Comparison of ENCODE assay signal across 27 cellular contexts in the genomic region with DNA sequence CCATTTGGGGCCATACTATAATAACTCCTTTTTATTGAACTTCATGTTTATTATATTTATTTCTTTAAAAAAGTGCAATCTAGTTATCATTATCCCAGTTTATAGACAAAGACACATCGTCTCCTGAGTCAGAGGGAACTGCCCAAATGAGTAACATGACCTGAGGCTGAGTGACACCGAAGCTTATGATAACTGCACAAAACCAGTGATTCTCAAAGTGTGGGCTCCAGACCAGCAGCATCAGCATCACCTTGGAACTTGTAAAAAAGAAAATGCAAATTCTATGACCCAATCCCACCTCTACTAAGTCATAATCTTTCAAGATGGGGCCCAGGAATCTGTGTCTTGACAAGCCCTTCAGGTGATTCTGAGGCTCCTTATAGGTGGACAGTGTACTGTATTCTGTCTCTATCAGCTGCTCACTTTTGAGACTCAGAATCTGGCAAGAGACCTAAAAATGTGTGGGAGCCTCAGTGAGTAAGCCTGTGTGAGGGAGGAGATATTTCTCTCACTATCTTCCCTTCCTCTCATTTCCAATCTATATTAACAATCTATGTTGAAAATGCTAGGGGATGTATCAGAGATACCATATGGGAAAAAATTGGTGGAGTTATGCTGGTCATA.
"Had no signal": no experiment of that assay in that cellular context is flagged by ENCODE, and none has a peak within 500 bp of the region (broad histone marks: within the 10 kb centered on the region; RNA-seq: fewer than 3 reads in every experiment).

No MANE protein-coding gene starts in this region.

- FAIRE-seq: endothelial cell of umbilical vein, TTC549 had no signal

- DNase-seq: activated CD4-positive, alpha-beta T cell treated with anti-CD3 and anti-CD28 coated beads, Interleukin-2, amount 10 ng/mL, durations not matched to agents 7 days and 5 days; activated CD4-positive, CD25-positive, alpha-beta regulatory T cell treated with anti-CD3 and anti-CD28 coated beads, Interleukin-2, amount 50 U/mL, for 72 hours; activated CD8-positive, alpha-beta memory T cell treated with anti-CD3 and anti-CD28 coated beads, Interleukin-2, amount 10 ng/mL, durations not matched to agents 7 days and 5 days; activated CD8-positive, alpha-beta T cell treated with anti-CD3 and anti-CD28 coated beads for 36 hours; activated gamma-delta T cell; activated naive CD4-positive, alpha-beta T cell treated with anti-CD3 and anti-CD28 coated beads, Interleukin-2, amount 50 U/mL, for 16 hours; activated naive CD8-positive, alpha-beta T cell treated with anti-CD3 and anti-CD28 coated beads, Interleukin-2, amount 50 U/mL, for 24 hours; activated T-cell treated with anti-CD3 and anti-CD28 coated beads for 4 hours; body of pancreas; central memory CD4-positive, alpha-beta T cell; effector memory CD8-positive, alpha-beta T cell; esophagus squamous epithelium; midbrain; ovary; spleen; stimulated activated CD4-positive, alpha-beta T cell treated with anti-CD3 and anti-CD28 coated beads, Interleukin-4, amount 100 ng/mL, for 1 hour; stimulated activated naive CD4-positive, alpha-beta T cell; T-helper 1 cell; testis; upper lobe of left lung; WERI-Rb-1 had no signal

- H3K4me1 Mint-ChIP-seq: activated CD4-positive, alpha-beta T cell treated with anti-CD3 and anti-CD28 coated beads, Interleukin-2, amount 10 ng/mL, durations not matched to agents 7 days and 5 days; activated CD8-positive, alpha-beta memory T cell treated with anti-CD3 and anti-CD28 coated beads, Interleukin-2, amount 10 ng/mL, durations not matched to agents 7 days and 5 days; activated naive CD8-positive, alpha-beta T cell treated with anti-CD3 and anti-CD28 coated beads, Interleukin-2, amount 50 U/mL, for 24 hours had no signal

- H3K27me3 ChIP-seq: body of pancreas, esophagus squamous epithelium, ovary, right atrium auricular region, spleen, testis, upper lobe of left lung had no signal

- H3K27me3 Mint-ChIP-seq: activated CD4-positive, alpha-beta T cell treated with anti-CD3 and anti-CD28 coated beads, Interleukin-2, amount 10 ng/mL, durations not matched to agents 7 days and 5 days; activated CD8-positive, alpha-beta memory T cell treated with anti-CD3 and anti-CD28 coated beads, Interleukin-2, amount 10 ng/mL, durations not matched to agents 7 days and 5 days; activated CD8-positive, alpha-beta T cell treated with anti-CD3 and anti-CD28 coated beads for 36 hours; effector memory CD8-positive, alpha-beta T cell had no signal

- H3K27ac ChIP-seq: body of pancreas, esophagus squamous epithelium, ovary, prostate gland, right atrium auricular region, spleen, testis, upper lobe of left lung, WERI-Rb-1 had no signal

- H3K36me3 ChIP-seq: esophagus squamous epithelium, ovary, prostate gland, right atrium auricular region, spleen, upper lobe of left lung, WERI-Rb-1 had no signal

- H3K9me3 ChIP-seq: body of pancreas, esophagus squamous epithelium, ovary, prostate gland, testis had no signal

- H3K4me3 Mint-ChIP-seq: activated CD4-positive, alpha-beta T cell treated with anti-CD3 and anti-CD28 coated beads, Interleukin-2, amount 10 ng/mL, durations not matched to agents 7 days and 5 days; activated CD8-positive, alpha-beta memory T cell treated with anti-CD3 and anti-CD28 coated beads, Interleukin-2, amount 10 ng/mL, durations not matched to agents 7 days and 5 days; activated CD8-positive, alpha-beta T cell treated with anti-CD3 and anti-CD28 coated beads for 36 hours; activated naive CD8-positive, alpha-beta T cell treated with anti-CD3 and anti-CD28 coated beads, Interleukin-2, amount 50 U/mL, for 24 hours; activated T-helper 1 cell treated with anti-CD3 and anti-CD28 coated beads, Interleukin-12 subunit alpha, Interleukin-12 subunit beta, Interleukin-2, Interleukin-4 antibody, amounts not matched to agents 30 ng/mL and 10 ng/mL and 1 ng/mL, durations not matched to agents 14 hours and 24 hours and 36 hours; effector memory CD8-positive, alpha-beta T cell; natural killer cell treated with Interleukin-12 subunit alpha and Interleukin-12 subunit beta and Interleukin-15 and Interleukin-18, amount 100 ng/mL, for 72 hours had no signal

- H3K36me3 Mint-ChIP-seq: activated CD8-positive, alpha-beta memory T cell treated with anti-CD3 and anti-CD28 coated beads, Interleukin-2, amount 10 ng/mL, durations not matched to agents 7 days and 5 days had no signal

- H3K27ac Mint-ChIP-seq: activated CD4-positive, alpha-beta T cell treated with anti-CD3 and anti-CD28 coated beads, Interleukin-2, amount 10 ng/mL, durations not matched to agents 7 days and 5 days; activated CD8-positive, alpha-beta memory T cell treated with anti-CD3 and anti-CD28 coated beads, Interleukin-2, amount 10 ng/mL, durations not matched to agents 7 days and 5 days; activated CD8-positive, alpha-beta T cell treated with anti-CD3 and anti-CD28 coated beads for 36 hours; activated naive CD8-positive, alpha-beta T cell treated with anti-CD3 and anti-CD28 coated beads, Interleukin-2, amount 50 U/mL, for 24 hours; activated T-helper 1 cell treated with anti-CD3 and anti-CD28 coated beads, Interleukin-12 subunit alpha, Interleukin-12 subunit beta, Interleukin-2, Interleukin-4 antibody, amounts not matched to agents 30 ng/mL and 10 ng/mL and 1 ng/mL, durations not matched to agents 14 hours and 24 hours and 36 hours; effector memory CD8-positive, alpha-beta T cell; natural killer cell treated with Interleukin-12 subunit alpha and Interleukin-12 subunit beta and Interleukin-15 and Interleukin-18, amount 100 ng/mL, for 72 hours had no signal

- H3K4me1 ChIP-seq: body of pancreas, esophagus squamous epithelium, prostate gland, right atrium auricular region, spleen, testis, upper lobe of left lung had no signal

- H3K4me3 ChIP-seq: body of pancreas, esophagus squamous epithelium, ovary, prostate gland, right atrium auricular region, spleen, testis, upper lobe of left lung had no signal
